Comparison of ENCODE assay signal across 1 cellular context in the genomic region with DNA sequence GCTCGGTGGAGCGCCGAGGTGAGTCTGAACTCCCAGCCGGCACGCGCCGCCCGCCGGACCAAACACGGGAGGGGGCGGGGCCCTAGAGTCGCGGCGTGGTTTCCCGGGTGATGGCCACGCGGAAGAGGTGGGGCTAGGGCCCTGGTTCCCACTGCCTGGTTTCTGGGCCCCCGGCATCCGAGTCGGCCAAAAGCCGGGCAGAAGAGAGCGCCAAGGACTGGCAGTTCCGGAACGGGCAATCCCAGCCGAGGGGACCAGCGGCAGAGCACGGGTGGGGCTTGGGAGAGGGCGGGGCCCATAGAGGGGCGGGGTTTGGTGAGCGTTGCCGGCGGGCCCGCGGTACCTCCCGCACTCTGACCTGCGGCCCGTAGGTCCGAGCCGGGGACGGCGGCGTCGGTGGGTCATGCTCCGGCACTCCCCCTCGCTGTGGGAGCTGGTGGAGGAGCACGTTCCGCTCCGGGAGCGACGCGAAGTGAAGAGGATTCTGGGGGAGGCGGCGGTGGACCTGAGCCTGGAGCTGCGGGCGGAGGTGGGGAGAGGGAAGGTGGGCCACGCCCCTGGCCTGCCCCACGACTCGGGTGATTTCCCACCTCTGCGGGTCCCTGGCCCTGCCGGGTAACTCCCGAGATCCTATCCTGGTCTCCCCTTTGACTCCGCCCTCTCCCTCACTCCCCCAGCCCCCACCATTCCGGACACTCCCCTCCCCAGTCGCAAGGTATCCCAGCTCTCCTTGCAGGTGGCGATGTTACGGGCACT.
TF ChIP-seq lines count a peak whose summit lies in the region.

A gene (plus strand): TSS at position 124 of the 756 bp plus-strand sequence. CDS start 280 bp downstream, at position 404.

TF ChIP-seq in HepG2, 621 proteins besides CTCF, POLR2A, EP300 and RAD21 (continued from another document and continues in another):
- TF ChIP-seq ZNF7 (CRISPR knock-in tag; IDR thresholded peaks at IDR 0.05): no peak
- TF ChIP-seq MLLT10 (CRISPR knock-in tag; IDR thresholded peaks at IDR 0.05): no peak
- peak; percentile 53 for TF ChIP-seq POLR2G (IDR thresholded peaks at IDR 0.05; ENCODE audit: low read depth, low read length)
- peak; percentile 97 for TF ChIP-seq AKAP8 (CRISPR knock-in tag; IDR thresholded peaks at IDR 0.05)
- peak; percentile 74; the same call in 1 of the 2 replicates for TF ChIP-seq ZNF879 (CRISPR knock-in tag; IDR thresholded peaks at IDR 0.05)
- TF ChIP-seq, protein P1, sequence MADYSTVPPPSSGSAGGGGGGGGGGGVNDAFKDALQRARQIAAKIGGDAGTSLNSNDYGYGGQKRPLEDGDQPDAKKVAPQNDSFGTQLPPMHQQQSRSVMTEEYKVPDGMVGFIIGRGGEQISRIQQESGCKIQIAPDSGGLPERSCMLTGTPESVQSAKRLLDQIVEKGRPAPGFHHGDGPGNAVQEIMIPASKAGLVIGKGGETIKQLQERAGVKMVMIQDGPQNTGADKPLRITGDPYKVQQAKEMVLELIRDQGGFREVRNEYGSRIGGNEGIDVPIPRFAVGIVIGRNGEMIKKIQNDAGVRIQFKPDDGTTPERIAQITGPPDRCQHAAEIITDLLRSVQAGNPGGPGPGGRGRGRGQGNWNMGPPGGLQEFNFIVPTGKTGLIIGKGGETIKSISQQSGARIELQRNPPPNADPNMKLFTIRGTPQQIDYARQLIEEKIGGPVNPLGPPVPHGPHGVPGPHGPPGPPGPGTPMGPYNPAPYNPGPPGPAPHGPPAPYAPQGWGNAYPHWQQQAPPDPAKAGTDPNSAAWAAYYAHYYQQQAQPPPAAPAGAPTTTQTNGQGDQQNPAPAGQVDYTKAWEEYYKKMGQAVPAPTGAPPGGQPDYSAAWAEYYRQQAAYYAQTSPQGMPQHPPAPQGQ (CRISPR knock-in tag; IDR thresholded peaks at IDR 0.05; ENCODE audit: borderline replicate concordance): no peak
- peak; percentile 77 for TF ChIP-seq ELF1 (CRISPR knock-in tag; IDR thresholded peaks at IDR 0.05)
- TF ChIP-seq POLR2AphosphoS5 (IDR thresholded peaks at IDR 0.05; ENCODE audit: low read depth, low read length): peak; percentile 48
- TF ChIP-seq SIX1 (CRISPR knock-in tag; IDR thresholded peaks at IDR 0.05; ENCODE audit: borderline replicate concordance): no peak
- TF ChIP-seq REL (CRISPR knock-in tag; conservative IDR thresholded peaks at IDR 0.05): 0 out of 2 replicates have a peak, but pooled peaks have one; percentile 76
- TF ChIP-seq NCOA1 (CRISPR knock-in tag; IDR thresholded peaks at IDR 0.05): no peak
- peak; percentile 62; the same call in 1 of the 2 replicates for TF ChIP-seq ZNF230 (CRISPR knock-in tag; IDR thresholded peaks at IDR 0.05)
- TF ChIP-seq ARNT (IDR thresholded peaks at IDR 0.05): no peak
- TF ChIP-seq ZNF383 (CRISPR knock-in tag; IDR thresholded peaks at IDR 0.05; ENCODE audit: borderline replicate concordance): peak; percentile 87; the same call in 1 of the 2 replicates
- no peak; the same call in none of the 2 replicates for TF ChIP-seq TMF1 (CRISPR knock-in tag; IDR thresholded peaks at IDR 0.05; ENCODE audit: low read depth)
- TF ChIP-seq ZNF841 (CRISPR knock-in tag; IDR thresholded peaks at IDR 0.05; ENCODE audit: borderline replicate concordance): no peak
- TF ChIP-seq ZNF468 (CRISPR knock-in tag; IDR thresholded peaks at IDR 0.05): no peak
- TF ChIP-seq NR2C2 (CRISPR knock-in tag; IDR thresholded peaks at IDR 0.05; ENCODE audit: borderline replicate concordance): peak; percentile 74
- TF ChIP-seq, protein P2, sequence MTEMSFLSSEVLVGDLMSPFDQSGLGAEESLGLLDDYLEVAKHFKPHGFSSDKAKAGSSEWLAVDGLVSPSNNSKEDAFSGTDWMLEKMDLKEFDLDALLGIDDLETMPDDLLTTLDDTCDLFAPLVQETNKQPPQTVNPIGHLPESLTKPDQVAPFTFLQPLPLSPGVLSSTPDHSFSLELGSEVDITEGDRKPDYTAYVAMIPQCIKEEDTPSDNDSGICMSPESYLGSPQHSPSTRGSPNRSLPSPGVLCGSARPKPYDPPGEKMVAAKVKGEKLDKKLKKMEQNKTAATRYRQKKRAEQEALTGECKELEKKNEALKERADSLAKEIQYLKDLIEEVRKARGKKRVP (CRISPR knock-in tag; IDR thresholded peaks at IDR 0.05): peak in 1 of 2 experiments; percentile 13; a peak in 1 of 4 replicates
- TF ChIP-seq ZNF484 (CRISPR knock-in tag; IDR thresholded peaks at IDR 0.05; ENCODE audit: borderline replicate concordance, low read depth): 0 out of 2 replicates have a peak, but pooled peaks have one; percentile 50
- peak; percentile 86 for TF ChIP-seq GABPB1 (CRISPR knock-in tag; IDR thresholded peaks at IDR 0.05)
- no peak for TF ChIP-seq ZBTB7B (CRISPR knock-in tag; IDR thresholded peaks at IDR 0.05)
- TF ChIP-seq ZNF883 (CRISPR knock-in tag; IDR thresholded peaks at IDR 0.05; ENCODE audit: not compliant biosample characterization): peak; percentile 66
- TF ChIP-seq, protein P3, sequence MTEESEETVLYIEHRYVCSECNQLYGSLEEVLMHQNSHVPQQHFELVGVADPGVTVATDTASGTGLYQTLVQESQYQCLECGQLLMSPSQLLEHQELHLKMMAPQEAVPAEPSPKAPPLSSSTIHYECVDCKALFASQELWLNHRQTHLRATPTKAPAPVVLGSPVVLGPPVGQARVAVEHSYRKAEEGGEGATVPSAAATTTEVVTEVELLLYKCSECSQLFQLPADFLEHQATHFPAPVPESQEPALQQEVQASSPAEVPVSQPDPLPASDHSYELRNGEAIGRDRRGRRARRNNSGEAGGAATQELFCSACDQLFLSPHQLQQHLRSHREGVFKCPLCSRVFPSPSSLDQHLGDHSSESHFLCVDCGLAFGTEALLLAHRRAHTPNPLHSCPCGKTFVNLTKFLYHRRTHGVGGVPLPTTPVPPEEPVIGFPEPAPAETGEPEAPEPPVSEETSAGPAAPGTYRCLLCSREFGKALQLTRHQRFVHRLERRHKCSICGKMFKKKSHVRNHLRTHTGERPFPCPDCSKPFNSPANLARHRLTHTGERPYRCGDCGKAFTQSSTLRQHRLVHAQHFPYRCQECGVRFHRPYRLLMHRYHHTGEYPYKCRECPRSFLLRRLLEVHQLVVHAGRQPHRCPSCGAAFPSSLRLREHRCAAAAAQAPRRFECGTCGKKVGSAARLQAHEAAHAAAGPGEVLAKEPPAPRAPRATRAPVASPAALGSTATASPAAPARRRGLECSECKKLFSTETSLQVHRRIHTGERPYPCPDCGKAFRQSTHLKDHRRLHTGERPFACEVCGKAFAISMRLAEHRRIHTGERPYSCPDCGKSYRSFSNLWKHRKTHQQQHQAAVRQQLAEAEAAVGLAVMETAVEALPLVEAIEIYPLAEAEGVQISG (CRISPR knock-in tag; IDR thresholded peaks at IDR 0.05): peak; percentile 54
- TF ChIP-seq HES4 (CRISPR knock-in tag; IDR thresholded peaks at IDR 0.05; ENCODE audit: borderline replicate concordance): peak; percentile 57; the same call in 1 of the 2 replicates
- TF ChIP-seq HDAC2 (CRISPR knock-in tag; IDR thresholded peaks at IDR 0.05): peak; percentile 14; the same call in 1 of the 2 replicates
- TF ChIP-seq ASH2L (IDR thresholded peaks at IDR 0.05; ENCODE audit: insufficient read length, low read depth, low read length): peak; percentile 41
- TF ChIP-seq ZNF589 (CRISPR knock-in tag; conservative IDR thresholded peaks at IDR 0.05): 0 out of 2 replicates have a peak, but pooled peaks have one; percentile 26
- TF ChIP-seq ZBTB20 (CRISPR knock-in tag; IDR thresholded peaks at IDR 0.05; ENCODE audit: borderline replicate concordance, low read depth): peak; percentile 63; the same call in 1 of the 2 replicates
- TF ChIP-seq, protein P4, sequence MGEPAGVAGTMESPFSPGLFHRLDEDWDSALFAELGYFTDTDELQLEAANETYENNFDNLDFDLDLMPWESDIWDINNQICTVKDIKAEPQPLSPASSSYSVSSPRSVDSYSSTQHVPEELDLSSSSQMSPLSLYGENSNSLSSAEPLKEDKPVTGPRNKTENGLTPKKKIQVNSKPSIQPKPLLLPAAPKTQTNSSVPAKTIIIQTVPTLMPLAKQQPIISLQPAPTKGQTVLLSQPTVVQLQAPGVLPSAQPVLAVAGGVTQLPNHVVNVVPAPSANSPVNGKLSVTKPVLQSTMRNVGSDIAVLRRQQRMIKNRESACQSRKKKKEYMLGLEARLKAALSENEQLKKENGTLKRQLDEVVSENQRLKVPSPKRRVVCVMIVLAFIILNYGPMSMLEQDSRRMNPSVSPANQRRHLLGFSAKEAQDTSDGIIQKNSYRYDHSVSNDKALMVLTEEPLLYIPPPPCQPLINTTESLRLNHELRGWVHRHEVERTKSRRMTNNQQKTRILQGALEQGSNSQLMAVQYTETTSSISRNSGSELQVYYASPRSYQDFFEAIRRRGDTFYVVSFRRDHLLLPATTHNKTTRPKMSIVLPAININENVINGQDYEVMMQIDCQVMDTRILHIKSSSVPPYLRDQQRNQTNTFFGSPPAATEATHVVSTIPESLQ (CRISPR knock-in tag; conservative IDR thresholded peaks at IDR 0.05): no peak
- no peak for TF ChIP-seq DNMT1 (CRISPR knock-in tag; IDR thresholded peaks at IDR 0.05)
- peak; percentile 55; the same call in 1 of the 2 replicates for TF ChIP-seq ZSCAN29 (CRISPR knock-in tag; conservative IDR thresholded peaks at IDR 0.05)
- peak; percentile 70; the same call in 1 of the 2 replicates for TF ChIP-seq SRY (CRISPR knock-in tag; IDR thresholded peaks at IDR 0.05)
- no peak for TF ChIP-seq RAD51 (IDR thresholded peaks at IDR 0.05; ENCODE audit: borderline replicate concordance)
- TF ChIP-seq CC2D1A (CRISPR knock-in tag; IDR thresholded peaks at IDR 0.05): no peak
- TF ChIP-seq DMAP1 (CRISPR knock-in tag; IDR thresholded peaks at IDR 0.05): 0 out of 2 replicates have a peak, but pooled peaks have one; percentile 22
- TF ChIP-seq ATRX (CRISPR knock-in tag; IDR thresholded peaks at IDR 0.05; ENCODE audit: borderline replicate concordance): no peak
- TF ChIP-seq ELF4 (CRISPR knock-in tag; IDR thresholded peaks at IDR 0.05; ENCODE audit: borderline replicate concordance): no peak
- peak; percentile 35; the same call in 1 of the 2 replicates for TF ChIP-seq ZNF274 (CRISPR knock-in tag; IDR thresholded peaks at IDR 0.05)
- TF ChIP-seq RXRA (CRISPR knock-in tag; IDR thresholded peaks at IDR 0.05): peak; percentile 25; the same call in 1 of the 2 replicates
- peak; percentile 45; the same call in 1 of the 2 replicates for TF ChIP-seq RFX1 (IDR thresholded peaks at IDR 0.05)
- TF ChIP-seq ZNF557 (CRISPR knock-in tag; IDR thresholded peaks at IDR 0.05): no peak
- TF ChIP-seq, protein P5, sequence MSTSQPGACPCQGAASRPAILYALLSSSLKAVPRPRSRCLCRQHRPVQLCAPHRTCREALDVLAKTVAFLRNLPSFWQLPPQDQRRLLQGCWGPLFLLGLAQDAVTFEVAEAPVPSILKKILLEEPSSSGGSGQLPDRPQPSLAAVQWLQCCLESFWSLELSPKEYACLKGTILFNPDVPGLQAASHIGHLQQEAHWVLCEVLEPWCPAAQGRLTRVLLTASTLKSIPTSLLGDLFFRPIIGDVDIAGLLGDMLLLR (CRISPR knock-in tag; IDR thresholded peaks at IDR 0.05): 0 out of 2 replicates have a peak, but pooled peaks have one; percentile 59
- no peak for TF ChIP-seq HNRNPUL1 (IDR thresholded peaks at IDR 0.05; ENCODE audit: low read depth, low read length)
- TF ChIP-seq ZMYM3 (CRISPR knock-in tag; IDR thresholded peaks at IDR 0.05): peak; percentile 33; the same call in 1 of the 2 replicates
- no peak for TF ChIP-seq ZNF619 (CRISPR knock-in tag; IDR thresholded peaks at IDR 0.05)
- TF ChIP-seq, protein P6, sequence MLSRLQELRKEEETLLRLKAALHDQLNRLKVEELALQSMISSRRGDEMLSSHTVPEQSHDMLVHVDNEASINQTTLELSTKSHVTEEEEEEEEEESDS (CRISPR knock-in tag; IDR thresholded peaks at IDR 0.05; ENCODE audit: borderline replicate concordance): no peak
- TF ChIP-seq HNF4A (CRISPR knock-in tag; IDR thresholded peaks at IDR 0.05): peak; percentile 13; the same call in 1 of the 2 replicates
- TF ChIP-seq, protein P7, sequence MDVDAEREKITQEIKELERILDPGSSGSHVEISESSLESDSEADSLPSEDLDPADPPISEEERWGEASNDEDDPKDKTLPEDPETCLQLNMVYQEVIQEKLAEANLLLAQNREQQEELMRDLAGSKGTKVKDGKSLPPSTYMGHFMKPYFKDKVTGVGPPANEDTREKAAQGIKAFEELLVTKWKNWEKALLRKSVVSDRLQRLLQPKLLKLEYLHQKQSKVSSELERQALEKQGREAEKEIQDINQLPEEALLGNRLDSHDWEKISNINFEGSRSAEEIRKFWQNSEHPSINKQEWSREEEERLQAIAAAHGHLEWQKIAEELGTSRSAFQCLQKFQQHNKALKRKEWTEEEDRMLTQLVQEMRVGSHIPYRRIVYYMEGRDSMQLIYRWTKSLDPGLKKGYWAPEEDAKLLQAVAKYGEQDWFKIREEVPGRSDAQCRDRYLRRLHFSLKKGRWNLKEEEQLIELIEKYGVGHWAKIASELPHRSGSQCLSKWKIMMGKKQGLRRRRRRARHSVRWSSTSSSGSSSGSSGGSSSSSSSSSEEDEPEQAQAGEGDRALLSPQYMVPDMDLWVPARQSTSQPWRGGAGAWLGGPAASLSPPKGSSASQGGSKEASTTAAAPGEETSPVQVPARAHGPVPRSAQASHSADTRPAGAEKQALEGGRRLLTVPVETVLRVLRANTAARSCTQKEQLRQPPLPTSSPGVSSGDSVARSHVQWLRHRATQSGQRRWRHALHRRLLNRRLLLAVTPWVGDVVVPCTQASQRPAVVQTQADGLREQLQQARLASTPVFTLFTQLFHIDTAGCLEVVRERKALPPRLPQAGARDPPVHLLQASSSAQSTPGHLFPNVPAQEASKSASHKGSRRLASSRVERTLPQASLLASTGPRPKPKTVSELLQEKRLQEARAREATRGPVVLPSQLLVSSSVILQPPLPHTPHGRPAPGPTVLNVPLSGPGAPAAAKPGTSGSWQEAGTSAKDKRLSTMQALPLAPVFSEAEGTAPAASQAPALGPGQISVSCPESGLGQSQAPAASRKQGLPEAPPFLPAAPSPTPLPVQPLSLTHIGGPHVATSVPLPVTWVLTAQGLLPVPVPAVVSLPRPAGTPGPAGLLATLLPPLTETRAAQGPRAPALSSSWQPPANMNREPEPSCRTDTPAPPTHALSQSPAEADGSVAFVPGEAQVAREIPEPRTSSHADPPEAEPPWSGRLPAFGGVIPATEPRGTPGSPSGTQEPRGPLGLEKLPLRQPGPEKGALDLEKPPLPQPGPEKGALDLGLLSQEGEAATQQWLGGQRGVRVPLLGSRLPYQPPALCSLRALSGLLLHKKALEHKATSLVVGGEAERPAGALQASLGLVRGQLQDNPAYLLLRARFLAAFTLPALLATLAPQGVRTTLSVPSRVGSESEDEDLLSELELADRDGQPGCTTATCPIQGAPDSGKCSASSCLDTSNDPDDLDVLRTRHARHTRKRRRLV (CRISPR knock-in tag; IDR thresholded peaks at IDR 0.05): peak; percentile 65; the same call in 1 of the 2 replicates
- no peak; the same call in 1 of the 2 replicates for TF ChIP-seq ZNF772 (CRISPR knock-in tag; IDR thresholded peaks at IDR 0.05)
- TF ChIP-seq, protein P8, sequence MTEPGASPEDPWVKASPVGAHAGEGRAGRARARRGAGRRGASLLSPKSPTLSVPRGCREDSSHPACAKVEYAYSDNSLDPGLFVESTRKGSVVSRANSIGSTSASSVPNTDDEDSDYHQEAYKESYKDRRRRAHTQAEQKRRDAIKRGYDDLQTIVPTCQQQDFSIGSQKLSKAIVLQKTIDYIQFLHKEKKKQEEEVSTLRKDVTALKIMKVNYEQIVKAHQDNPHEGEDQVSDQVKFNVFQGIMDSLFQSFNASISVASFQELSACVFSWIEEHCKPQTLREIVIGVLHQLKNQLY (CRISPR knock-in tag; IDR thresholded peaks at IDR 0.05): 0 out of 2 replicates have a peak, but pooled peaks have one; percentile 52
- peak; percentile 27; the same call in 1 of the 2 replicates for TF ChIP-seq MIER2 (CRISPR knock-in tag; IDR thresholded peaks at IDR 0.05)
- TF ChIP-seq ZNF501 (CRISPR knock-in tag; IDR thresholded peaks at IDR 0.05): peak; percentile 70
